Comparison of ENCODE assay signal across 2 cellular contexts in the genomic region with DNA sequence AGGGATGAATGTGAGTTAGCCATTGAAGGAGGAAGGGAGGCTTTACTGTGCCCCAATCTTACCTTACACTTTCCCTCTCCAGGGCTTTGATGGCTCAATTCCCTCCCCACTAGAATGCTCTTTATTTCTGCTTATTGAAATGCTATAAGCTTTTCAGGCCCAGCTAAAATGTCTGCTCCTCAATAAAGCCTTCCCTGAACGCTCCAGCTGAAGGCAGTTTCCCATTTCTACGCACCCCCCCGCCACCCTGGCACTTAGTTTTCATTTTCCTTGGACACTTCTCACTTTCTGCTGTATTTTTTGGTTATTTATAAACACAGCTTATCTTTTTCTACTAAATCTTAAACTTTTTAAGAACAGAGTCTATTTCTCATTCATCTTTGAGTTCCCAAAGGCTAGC.
TF ChIP-seq lines count a peak whose summit lies in the region.

No MANE protein-coding gene starts in this region.

TF ChIP-seq in HepG2, 621 proteins besides CTCF, POLR2A, EP300 and RAD21:
- TF ChIP-seq ZNF44 (CRISPR knock-in tag; IDR thresholded peaks at IDR 0.05): no peak
- TF ChIP-seq ZNF850 (CRISPR knock-in tag; conservative IDR thresholded peaks at IDR 0.05): no peak
- TF ChIP-seq KDM6A (CRISPR knock-in tag; IDR thresholded peaks at IDR 0.05; ENCODE audit: low read depth): no peak
- TF ChIP-seq, protein P1, sequence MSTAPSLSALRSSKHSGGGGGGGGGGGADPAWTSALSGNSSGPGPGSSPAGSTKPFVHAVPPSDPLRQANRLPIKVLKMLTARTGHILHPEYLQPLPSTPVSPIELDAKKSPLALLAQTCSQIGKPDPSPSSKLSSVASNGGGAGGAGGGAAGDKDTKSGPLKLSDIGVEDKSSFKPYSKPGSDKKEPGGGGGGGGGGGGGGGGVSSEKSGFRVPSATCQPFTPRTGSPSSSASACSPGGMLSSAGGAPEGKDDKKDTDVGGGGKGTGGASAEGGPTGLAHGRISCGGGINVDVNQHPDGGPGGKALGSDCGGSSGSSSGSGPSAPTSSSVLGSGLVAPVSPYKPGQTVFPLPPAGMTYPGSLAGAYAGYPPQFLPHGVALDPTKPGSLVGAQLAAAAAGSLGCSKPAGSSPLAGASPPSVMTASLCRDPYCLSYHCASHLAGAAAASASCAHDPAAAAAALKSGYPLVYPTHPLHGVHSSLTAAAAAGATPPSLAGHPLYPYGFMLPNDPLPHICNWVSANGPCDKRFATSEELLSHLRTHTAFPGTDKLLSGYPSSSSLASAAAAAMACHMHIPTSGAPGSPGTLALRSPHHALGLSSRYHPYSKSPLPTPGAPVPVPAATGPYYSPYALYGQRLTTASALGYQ (CRISPR knock-in tag; IDR thresholded peaks at IDR 0.05): no peak
- no peak for TF ChIP-seq ZNF296 (CRISPR knock-in tag; conservative IDR thresholded peaks at IDR 0.05)
- no peak for TF ChIP-seq ATM (IDR thresholded peaks at IDR 0.05; ENCODE audit: borderline replicate concordance)
- no peak for TF ChIP-seq ZNF737 (CRISPR knock-in tag; IDR thresholded peaks at IDR 0.05; ENCODE audit: borderline replicate concordance)
- TF ChIP-seq SRY (CRISPR knock-in tag; IDR thresholded peaks at IDR 0.05): no peak

TF ChIP-seq in H1, 55 proteins besides CTCF, POLR2A, EP300 and RAD21:
- TF ChIP-seq SRF (IDR thresholded peaks at IDR 0.05; ENCODE audit: low read depth, low read length) (no peak), RNF2 (IDR thresholded peaks at IDR 0.05; ENCODE audit: borderline replicate concordance, low read depth, low read length, missing control alignments, poor library complexity, severe bottlenecking) (no peak), ASH2L (IDR thresholded peaks at IDR 0.05; ENCODE audit: low read length) (no peak), HDAC6 (IDR thresholded peaks at IDR 0.05; ENCODE audit: low read depth, low read length) (no peak), E2F6 (IDR thresholded peaks at IDR 0.05) (no peak), SP2 (IDR thresholded peaks at IDR 0.05; ENCODE audit: low read length) (no peak), CHD7 (IDR thresholded peaks at IDR 0.05; ENCODE audit: insufficient replicate concordance, low read length) (no peak), SP1 (IDR thresholded peaks at IDR 0.05; ENCODE audit: low read depth, low read length) (no peak), RXRA (IDR thresholded peaks at IDR 0.05; ENCODE audit: insufficient read depth, low read depth, low read length) (no peak)
TF ChIP-seq in H1: peak in this region for 0.
